19 cellular contexts compared by ENCODE assay signal in genomic region chr6:137666202-137666774, GRCh38.
DNase-seq lines count a peak whose midpoint lies in the region; ATAC-seq and TF ChIP-seq lines count a peak whose summit lies in the region.
"Had no signal": no experiment of that assay in that cellular context is flagged by ENCODE, and none has a peak within 500 bp of the region (broad histone marks: within the 10 kb centered on the region; RNA-seq: fewer than 3 reads in every experiment).

No MANE protein-coding gene starts in this region.

- no peaks in the 10 kb centered on the region for H3K4me1 ChIP-seq in CD8-positive, alpha-beta T cell (ENCODE audit: insufficient read depth, low read length)
- H3K4me1 ChIP-seq in trophoblast cell (ENCODE audit: control insufficient read depth in 1 of 2, insufficient read depth in 2 of 2, low read length in 2 of 2) (no peaks in the 10 kb centered on the region), lower lobe of right lung (no peaks in the 10 kb centered on the region)
- H3K4me1 ChIP-seq: colonic mucosa had no signal

- TF ChIP-seq CTCF in CD8-positive, alpha-beta T cell (IDR thresholded peaks at IDR 0.05) = no peak
- TF ChIP-seq CTCF in progenitor cell of endocrine pancreas (IDR thresholded peaks at IDR 0.05; ENCODE audit: unreplicated experiment) = no peak
- no peak for TF ChIP-seq CTCF in lower lobe of right lung (IDR thresholded peaks at IDR 0.05)

- no peak overlapping the region for H3K27ac ChIP-seq in CD8-positive, alpha-beta T cell (ENCODE audit: low read depth, low read length)
- H3K27ac ChIP-seq in trophoblast cell (ENCODE audit: low read depth, low read length) = no peak overlapping the region
- no peak overlapping the region for H3K27ac ChIP-seq in lower lobe of right lung
- H3K27ac ChIP-seq: colonic mucosa, epithelial cell of prostate, HL-60 had no signal

- intact Hi-C loops in CD8-positive, alpha-beta T cell (cut with DNase I, micrococcal nuclease) = loop anchor here in 1 of 2 experiments (5.0 kb wide), 1 partner anchor 441 kb away; the partner anchor contains the start of gene PERP
- intact Hi-C loops in activated T-helper 2 cell treated with anti-CD3 and anti-CD28 coated beads, Interferon-gamma antibody, Interleukin-2, Interleukin-4, amounts not matched to agents 10 μg/mL and 5 μg/mL and 100 μg/mL, durations not matched to agents 14 hours and 24 hours and 36 hours (cut with micrococcal nuclease) = loop anchor here (1.0 kb wide), 2 partner anchors 9 to 11 kb away; no protein-coding TSS in a partner anchor
- intact Hi-C loops in lower lobe of right lung (cut with DNase I) = no loop called here

- H3K4me3 ChIP-seq in CD8-positive, alpha-beta T cell (ENCODE audit: low read depth, low read length) = no peak overlapping the region
- H3K4me3 ChIP-seq in trophoblast cell (ENCODE audit: low read depth, low read length) (no peak overlapping the region), lower lobe of right lung (no peak overlapping the region)
- H3K4me3 ChIP-seq: colonic mucosa, K562 had no signal

- no peak overlapping the region for H2BK5ac ChIP-seq in trophoblast cell (ENCODE audit: low read depth, low read length, poor library complexity)

- no peak overlapping the region for H4K8ac ChIP-seq in trophoblast cell (ENCODE audit: low read depth, low read length)

- H3K27ac Mint-ChIP-seq in CD8-positive, alpha-beta T cell = peak overlapping the region; percentile 25
- H3K27ac Mint-ChIP-seq in activated T-helper 2 cell treated with anti-CD3 and anti-CD28 coated beads, Interferon-gamma antibody, Interleukin-2, Interleukin-4, amounts not matched to agents 10 μg/mL and 5 μg/mL and 100 μg/mL, durations not matched to agents 14 hours and 24 hours and 36 hours = peak overlapping the region; percentile 57
- H3K27ac Mint-ChIP-seq in progenitor cell of endocrine pancreas = no peak overlapping the region

- H2BK12ac ChIP-seq in trophoblast cell (ENCODE audit: low read length) = no peak overlapping the region

- H3K23ac ChIP-seq in trophoblast cell (ENCODE audit: low read length) = no peak overlapping the region

- POLR2A ChIA-PET in CD8-positive, alpha-beta T cell (lab: Charles Lee) = no interaction called here

- no peak overlapping the region for H2AK5ac ChIP-seq in trophoblast cell (ENCODE audit: low read length)

- H3K27me3 Mint-ChIP-seq in CD8-positive, alpha-beta T cell (ENCODE audit: low read depth) = peaks cover 3% of the 10 kb centered on the region
- H3K27me3 Mint-ChIP-seq in activated T-helper 2 cell treated with anti-CD3 and anti-CD28 coated beads, Interferon-gamma antibody, Interleukin-2, Interleukin-4, amounts not matched to agents 10 μg/mL and 5 μg/mL and 100 μg/mL, durations not matched to agents 14 hours and 24 hours and 36 hours (ENCODE audit: low read depth) = peaks cover 13% of the 10 kb centered on the region
- H3K27me3 Mint-ChIP-seq in progenitor cell of endocrine pancreas = no peaks in the 10 kb centered on the region

- H3K18ac ChIP-seq in trophoblast cell (ENCODE audit: low read length) = no peak overlapping the region

- H3K36me3 ChIP-seq in CD8-positive, alpha-beta T cell (ENCODE audit: insufficient read depth, low read length) = no peaks in the 10 kb centered on the region
- no peaks in the 10 kb centered on the region for H3K36me3 ChIP-seq in trophoblast cell (ENCODE audit: control insufficient read depth in 1 of 2, insufficient read depth in 2 of 2, low read length in 2 of 2)
- H3K36me3 ChIP-seq in lower lobe of right lung = no peaks in the 10 kb centered on the region
- H3K36me3 ChIP-seq: colonic mucosa had no signal

- H3K4me1 Mint-ChIP-seq in CD8-positive, alpha-beta T cell (ENCODE audit: low read depth) = no peaks in the 10 kb centered on the region
- peaks cover 29% of the 10 kb centered on the region for H3K4me1 Mint-ChIP-seq in activated T-helper 2 cell treated with anti-CD3 and anti-CD28 coated beads, Interferon-gamma antibody, Interleukin-2, Interleukin-4, amounts not matched to agents 10 μg/mL and 5 μg/mL and 100 μg/mL, durations not matched to agents 14 hours and 24 hours and 36 hours (ENCODE audit: low read depth)
- H3K4me1 Mint-ChIP-seq in progenitor cell of endocrine pancreas (ENCODE audit: low read depth) = peaks cover 5% of the 10 kb centered on the region
- H3K4me1 Mint-ChIP-seq: neural crest cell had no signal

- H3K36me3 Mint-ChIP-seq in CD8-positive, alpha-beta T cell = no peaks in the 10 kb centered on the region
- peaks cover 5% of the 10 kb centered on the region for H3K36me3 Mint-ChIP-seq in activated T-helper 2 cell treated with anti-CD3 and anti-CD28 coated beads, Interferon-gamma antibody, Interleukin-2, Interleukin-4, amounts not matched to agents 10 μg/mL and 5 μg/mL and 100 μg/mL, durations not matched to agents 14 hours and 24 hours and 36 hours (ENCODE audit: low read depth)
- H3K36me3 Mint-ChIP-seq in progenitor cell of endocrine pancreas (ENCODE audit: insufficient read depth) = peaks cover 2% of the 10 kb centered on the region

- H3K79me2 ChIP-seq in trophoblast cell (ENCODE audit: control insufficient read depth, insufficient read depth, low read length, poor library complexity) = no peaks in the 10 kb centered on the region

- H3K27me3 ChIP-seq in CD8-positive, alpha-beta T cell (ENCODE audit: insufficient read depth, low read length) = no peaks in the 10 kb centered on the region
- no peaks in the 10 kb centered on the region for H3K27me3 ChIP-seq in trophoblast cell (ENCODE audit: insufficient read depth, low read length)
- H3K27me3 ChIP-seq in lower lobe of right lung (ENCODE audit: low read depth) = no peaks in the 10 kb centered on the region
- H3K27me3 ChIP-seq: colonic mucosa had no signal

- peaks cover 2% of the 10 kb centered on the region for H3K9me3 Mint-ChIP-seq in CD8-positive, alpha-beta T cell
- H3K9me3 Mint-ChIP-seq in activated T-helper 2 cell treated with anti-CD3 and anti-CD28 coated beads, Interferon-gamma antibody, Interleukin-2, Interleukin-4, amounts not matched to agents 10 μg/mL and 5 μg/mL and 100 μg/mL, durations not matched to agents 14 hours and 24 hours and 36 hours = peaks cover 7% of the 10 kb centered on the region
- peaks cover 7% of the 10 kb centered on the region for H3K9me3 Mint-ChIP-seq in progenitor cell of endocrine pancreas (ENCODE audit: low read depth)

- H3K4me2 ChIP-seq in trophoblast cell (ENCODE audit: low read length) = no peak overlapping the region

- ATAC-seq in CD8-positive, alpha-beta T cell = peak; percentile 34
- peak; percentile 50 for ATAC-seq in GM18511 (IDR thresholded peaks at IDR 0.05; ENCODE audit: unreplicated experiment)
- ATAC-seq in HG02798 (IDR thresholded peaks at IDR 0.05; ENCODE audit: poor library complexity, unreplicated experiment) = peak; percentile 79
- no peak for ATAC-seq in lower lobe of right lung
- ATAC-seq: HCT116, K562 had no signal

- no peak overlapping the region for H3K14ac ChIP-seq in trophoblast cell (ENCODE audit: low read length)

- WGBS in trophoblast cell (ENCODE audit: extremely low coverage, insufficient coverage, insufficient read length) = no CpG with 5 or more reads among the region's 4 CpGs

- H3K79me1 ChIP-seq in trophoblast cell (ENCODE audit: low read length) = no peaks in the 10 kb centered on the region

- H3K9me3 ChIP-seq in CD8-positive, alpha-beta T cell (ENCODE audit: low read length) = no peaks in the 10 kb centered on the region
- H3K9me3 ChIP-seq in trophoblast cell (ENCODE audit: insufficient read depth, low read depth, low read length) = no peaks in the 10 kb centered on the region
- no peaks in the 10 kb centered on the region for H3K9me3 ChIP-seq in lower lobe of right lung
- H3K9me3 ChIP-seq: colonic mucosa had no signal

- no peak overlapping the region for H2AFZ ChIP-seq in trophoblast cell (ENCODE audit: insufficient read depth, low read length, poor library complexity)

- peak overlapping the region; percentile 3 for H3K4me3 Mint-ChIP-seq in CD8-positive, alpha-beta T cell
- H3K4me3 Mint-ChIP-seq in activated T-helper 2 cell treated with anti-CD3 and anti-CD28 coated beads, Interferon-gamma antibody, Interleukin-2, Interleukin-4, amounts not matched to agents 10 μg/mL and 5 μg/mL and 100 μg/mL, durations not matched to agents 14 hours and 24 hours and 36 hours (ENCODE audit: low read depth) = no peak overlapping the region
- H3K4me3 Mint-ChIP-seq in progenitor cell of endocrine pancreas (ENCODE audit: low read depth) = no peak overlapping the region
- H3K4me3 Mint-ChIP-seq: neural crest cell had no signal

- H2BK120ac ChIP-seq in trophoblast cell (ENCODE audit: insufficient read depth, low read length, poor library complexity) = no peak overlapping the region

- no peak overlapping the region for H3K9ac ChIP-seq in trophoblast cell (ENCODE audit: low read length)

- H3K4ac ChIP-seq in trophoblast cell (ENCODE audit: low read depth, low read length) = no peak overlapping the region

- DNase-seq in CD8-positive, alpha-beta T cell = no peak
- no peak for DNase-seq in activated T-helper 2 cell treated with anti-CD3 and anti-CD28 coated beads, Interferon-gamma antibody, Interleukin-2, Interleukin-4, amounts not matched to agents 10 μg/mL and 5 μg/mL and 100 μg/mL, durations not matched to agents 14 hours and 24 hours and 36 hours (ENCODE audit: low spot score)
- DNase-seq in NK-92 treated with Interleukin-12 subunit alpha and Interleukin-12 subunit beta, amount 100 ng/mL, for 24 hours (lab: John Stamatoyannopoulos, UW) = no peak
- DNase-seq in progenitor cell of endocrine pancreas (ENCODE audit: low spot score, unreplicated experiment) = no peak
- DNase-seq in trophoblast cell = no peak
- DNase-seq in lower lobe of right lung = no peak
- DNase-seq: activated effector memory CD4-positive, alpha-beta T cell treated with anti-CD3 and anti-CD28 coated beads, Interleukin-2, amount 50 U/mL, for 16 hours; colonic mucosa; glutamatergic neuron; mammary epithelial cell; NCI-H1092 treated with DMSO at 0.1 percent for 48 hours; SHP77 treated with DMSO at 0.1 percent for 48 hours had no signal

- H4K12ac ChIP-seq in trophoblast cell (ENCODE audit: low read depth, low read length) = no peak overlapping the region

- H4K91ac ChIP-seq in trophoblast cell (ENCODE audit: low read depth, low read length) = no peak overlapping the region

- CTCF ChIA-PET in CD8-positive, alpha-beta T cell (lab: Charles Lee) = interaction anchor here (1.2 kb wide), 1 partner anchor 24 kb away, joined by 3 read pairs; no protein-coding TSS in a partner anchor

Comparison
In these comparisons a context has a peak if more than half of its experiments do, and no peak if none do; other contexts are left out.
1. ATAC-seq: peak in CD8-positive, alpha-beta T cell (single experiment), GM18511 (single experiment) and HG02798 (single experiment); none in lower lobe of right lung (0 of 2).